21 cellular contexts compared by ENCODE assay signal in genomic region chr1:57101171-57101570, GRCh38.
DNase-seq lines count a peak whose midpoint lies in the region; FAIRE-seq and TF ChIP-seq lines count a peak whose summit lies in the region.
"Had no signal": no experiment of that assay in that cellular context is flagged by ENCODE, and none has a peak within 500 bp of the region (broad histone marks: within the 10 kb centered on the region; RNA-seq: fewer than 3 reads in every experiment).

No MANE protein-coding gene starts in this region.

- DNase-seq in EH (ENCODE audit: low read depth): peak; percentile 14
- DNase-seq in astrocyte (ENCODE audit: low read depth): peak; percentile 8
- DNase-seq in fibroblast of mammary gland (ENCODE audit: low read depth): peak; percentile 16
- no peak for DNase-seq in neural crest cell (ENCODE audit: low read depth, low spot score)
- no peak for DNase-seq in activated CD4-positive, alpha-beta T cell treated with anti-CD3 and anti-CD28 coated beads, Interleukin-2, amount 50 U/mL, for 4 hours
- DNase-seq in Kasumi-1 (lab: John Stamatoyannopoulos, UW): no peak
- no peak for DNase-seq in immature natural killer cell
- DNase-seq in effector CD8-positive, alpha-beta T cell (lab: John Stamatoyannopoulos, UW): no peak
- DNase-seq: AML-193, DND-41, NCI-H1105 treated with DMSO at 0.1 percent for 48 hours, NCI-H1694, NCI-H2107, NCI-H510A, NCI-H748 treated with DMSO at 0.1 percent for 48 hours had no signal

- no peak overlapping the region for H3K27ac ChIP-seq in astrocyte (ENCODE audit: low read depth, low read length)
- H3K27ac ChIP-seq: C4-2B had no signal

- no peak for TF ChIP-seq CTCF in astrocyte (IDR thresholded peaks at IDR 0.05; ENCODE audit: insufficient read depth, low read depth, low read length)
- TF ChIP-seq CTCF in fibroblast of mammary gland (conservative IDR thresholded peaks at IDR 0.05; ENCODE audit: control insufficient read depth, insufficient read depth, low read depth, low read length): no peak
- TF ChIP-seq CTCF in neural crest cell (conservative IDR thresholded peaks at IDR 0.05): no peak

- H3K9me3 ChIP-seq in astrocyte (ENCODE audit: insufficient read depth, low read depth, low read length): no peaks in the 10 kb centered on the region
- H3K9me3 ChIP-seq: HAP-1 had no signal

- H3K27ac Mint-ChIP-seq in astrocyte (ENCODE audit: unreplicated experiment) (no peak overlapping the region), neural crest cell (ENCODE audit: unreplicated experiment) (peak overlapping the region; percentile 73), immature natural killer cell (no peak overlapping the region)

- H3K27me3 Mint-ChIP-seq in astrocyte (ENCODE audit: low read depth, unreplicated experiment) (no peaks in the 10 kb centered on the region), neural crest cell (ENCODE audit: low read depth) (no peaks in the 10 kb centered on the region), immature natural killer cell (ENCODE audit: low read depth in 3 of 3) (peaks cover 0 to 5% (median 1%) of the 10 kb centered on the region in 3 donors)

- no peaks in the 10 kb centered on the region for H3K36me3 ChIP-seq in astrocyte (ENCODE audit: insufficient read depth, low read length)
- H3K36me3 ChIP-seq: HAP-1 had no signal

- H3K36me3 Mint-ChIP-seq in astrocyte (ENCODE audit: low read depth, unreplicated experiment) (no peaks in the 10 kb centered on the region), neural crest cell (ENCODE audit: low read depth) (no peaks in the 10 kb centered on the region), immature natural killer cell (no peaks in the 10 kb centered on the region)

- H2AFZ ChIP-seq in astrocyte (ENCODE audit: low read depth, low read length): peak overlapping the region; percentile 47

- H3K27me3 ChIP-seq in astrocyte (ENCODE audit: insufficient read depth, low read length): no peaks in the 10 kb centered on the region

- H3K9me3 Mint-ChIP-seq in astrocyte (ENCODE audit: unreplicated experiment) (no peaks in the 10 kb centered on the region), neural crest cell (no peaks in the 10 kb centered on the region), immature natural killer cell (peaks cover 0 to 2% (median 0%) of the 10 kb centered on the region in 6 donors)

- H4K20me1 ChIP-seq in astrocyte (ENCODE audit: insufficient read depth, low read length): no peaks in the 10 kb centered on the region

- no peak for FAIRE-seq in astrocyte (lab: Jason Lieb, UNC)
- FAIRE-seq: G401.6, HTR-8/SVneo, K562, RCC 7860 had no signal

- peaks cover 2% of the 10 kb centered on the region for H3K4me1 Mint-ChIP-seq in astrocyte (ENCODE audit: low read depth, unreplicated experiment)
- peaks cover 39% of the 10 kb centered on the region for H3K4me1 Mint-ChIP-seq in neural crest cell
- H3K4me1 Mint-ChIP-seq in immature natural killer cell: no peaks in the 10 kb centered on the region

- no peak overlapping the region for H3K4me3 ChIP-seq in astrocyte (ENCODE audit: insufficient read depth, low read depth, low read length)
- no peak overlapping the region for H3K4me3 ChIP-seq in fibroblast of mammary gland (ENCODE audit: control insufficient read depth, low read depth, low read length)
- H3K4me3 ChIP-seq: HAP-1, K562 had no signal

- H3K4me2 ChIP-seq in astrocyte (ENCODE audit: low read length): no peak overlapping the region

- H3K9ac ChIP-seq in astrocyte (ENCODE audit: low read length): no peak overlapping the region

- H3K4me3 Mint-ChIP-seq in astrocyte (ENCODE audit: unreplicated experiment): no peak overlapping the region
- no peak overlapping the region for H3K4me3 Mint-ChIP-seq in neural crest cell
- H3K4me3 Mint-ChIP-seq in immature natural killer cell: no peak overlapping the region

- H3K4me1 ChIP-seq in astrocyte (ENCODE audit: insufficient read depth, low read length): no peaks in the 10 kb centered on the region
- H3K4me1 ChIP-seq: HAP-1 had no signal

- H3K79me2 ChIP-seq in astrocyte (ENCODE audit: insufficient read depth, low read length): no peaks in the 10 kb centered on the region

Comparison
In these comparisons a context has a peak if more than half of its experiments do, and no peak if none do; other contexts are left out.
1. DNase-seq: peak in EH (single experiment), astrocyte (single experiment) and fibroblast of mammary gland (single experiment); none in neural crest cell (single experiment), activated CD4-positive, alpha-beta T cell treated with anti-CD3 and anti-CD28 coated beads, Interleukin-2, amount 50 U/mL, for 4 hours (0 of 2), Kasumi-1 (0 of 2), immature natural killer cell (0 of 3) and effector CD8-positive, alpha-beta T cell (single experiment).